Comparison of ENCODE assay signal across 8 cellular contexts in genomic region chr2:68653538-68653982, GRCh38. TPM values are rescaled to one million over a fixed set of nuclear protein-coding genes. Genes with fewer than 3 reads are reported as not detected.
DNase-seq lines count a peak whose midpoint lies in the region; ATAC-seq, FAIRE-seq and TF ChIP-seq lines count a peak whose summit lies in the region.

No MANE protein-coding gene starts in this region.

- no peaks in the 10 kb centered on the region for H3K36me3 Mint-ChIP-seq in activated naive CD4-positive, alpha-beta T cell treated with anti-CD3 and anti-CD28 coated beads, Interleukin-2, amount 50 U/mL, for 24 hours
- no peaks in the 10 kb centered on the region for H3K36me3 Mint-ChIP-seq in naive thymus-derived CD8-positive, alpha-beta T cell

- H3K9me3 Mint-ChIP-seq in activated naive CD4-positive, alpha-beta T cell treated with anti-CD3 and anti-CD28 coated beads, Interleukin-2, amount 50 U/mL, for 24 hours, result no peaks in the 10 kb centered on the region
- no peaks in the 10 kb centered on the region for H3K9me3 Mint-ChIP-seq in naive thymus-derived CD8-positive, alpha-beta T cell

- POLR2A ChIA-PET in naive thymus-derived CD8-positive, alpha-beta T cell (lab: Charles Lee), result no interaction called here

- TF ChIP-seq POLR2A in GM12891 (IDR thresholded peaks at IDR 0.05; ENCODE audit: low read depth, low read length), result no peak

- H3K27me3 Mint-ChIP-seq in activated naive CD4-positive, alpha-beta T cell treated with anti-CD3 and anti-CD28 coated beads, Interleukin-2, amount 50 U/mL, for 24 hours, result peaks cover 4% of the 10 kb centered on the region
- H3K27me3 Mint-ChIP-seq in naive thymus-derived CD8-positive, alpha-beta T cell, result peaks cover 0 to 34% (median 10%) of the 10 kb centered on the region in 5 donors

- peak; percentile 20 for DNase-seq in GM12891 (ENCODE audit: insufficient read length, low spot score)
- DNase-seq in NCI-H226, result peak; percentile 93
- DNase-seq in naive thymus-derived CD8-positive, alpha-beta T cell, result peak in 3 of 10 donors; percentile 10 to 11 (median 10)
- no peak for DNase-seq in DMS114 treated with DMSO at 0.1 percent for 48 hours (lab: John Stamatoyannopoulos, UW; ENCODE audit: unreplicated experiment)
- DNase-seq in retina, result no peak
- DNase-seq in NCI-H526 treated with DMSO at 0.1 percent for 48 hours (lab: John Stamatoyannopoulos, UW), result no peak

- peaks cover 28% of the 10 kb centered on the region for H3K4me1 Mint-ChIP-seq in activated naive CD4-positive, alpha-beta T cell treated with anti-CD3 and anti-CD28 coated beads, Interleukin-2, amount 50 U/mL, for 24 hours
- H3K4me1 Mint-ChIP-seq in naive thymus-derived CD8-positive, alpha-beta T cell, result peaks cover 11 to 38% (median 30%) of the 10 kb centered on the region in 4 donors

- peak; percentile 82 for ATAC-seq in GM21825 (IDR thresholded peaks at IDR 0.05; ENCODE audit: unreplicated experiment)
- ATAC-seq in naive thymus-derived CD8-positive, alpha-beta T cell, result peak; percentile 47 to 84

- H3K27ac Mint-ChIP-seq in activated naive CD4-positive, alpha-beta T cell treated with anti-CD3 and anti-CD28 coated beads, Interleukin-2, amount 50 U/mL, for 24 hours, result peak overlapping the region; percentile 36
- peak overlapping the region in 7 of 10 donors; percentile 3 to 61 (median 35) for H3K27ac Mint-ChIP-seq in naive thymus-derived CD8-positive, alpha-beta T cell

- peak overlapping the region; percentile 19 for H3K4me3 Mint-ChIP-seq in activated naive CD4-positive, alpha-beta T cell treated with anti-CD3 and anti-CD28 coated beads, Interleukin-2, amount 50 U/mL, for 24 hours
- peak overlapping the region in 7 of 10 donors; percentile 7 to 62 (median 23) for H3K4me3 Mint-ChIP-seq in naive thymus-derived CD8-positive, alpha-beta T cell

- FAIRE-seq in GM12891 (lab: Jason Lieb, UNC), result no peak

TF ChIP-seq in GM12891, 5 proteins besides CTCF, POLR2A, EP300 and RAD21:
- TF ChIP-seq POLR2AphosphoS5 (IDR thresholded peaks at IDR 0.05; ENCODE audit: low read depth, low read length), result no peak
- TF ChIP-seq PAX5 (IDR thresholded peaks at IDR 0.05; ENCODE audit: insufficient read depth, low read length, severe bottlenecking), result no peak
- no peak for TF ChIP-seq TAF1 (IDR thresholded peaks at IDR 0.05; ENCODE audit: low read depth, low read length)
- TF ChIP-seq SPI1 (IDR thresholded peaks at IDR 0.05; ENCODE audit: low read depth, low read length), result no peak
- TF ChIP-seq POU2F2 (IDR thresholded peaks at IDR 0.05; ENCODE audit: low read depth, low read length), result no peak

RNA-seq across cellular contexts. Expression of gene PROKR1, which starts 10.2 kb away (rescaled TPM):
- not detected for polyA plus RNA-seq in GM12891 (2012; ENCODE audit: low read depth, missing spikeins)
- not detected for total RNA-seq in naive thymus-derived CD8-positive, alpha-beta T cell
- not detected for polyA plus RNA-seq in naive thymus-derived CD8-positive, alpha-beta T cell

Comparison
In these comparisons a context has a peak if more than half of its experiments do, and no peak if none do; other contexts are left out.
1. DNase-seq: peak in GM12891 (single experiment) and NCI-H226 (single experiment); none in DMS114 treated with DMSO at 0.1 percent for 48 hours (single experiment), retina (single experiment) and NCI-H526 treated with DMSO at 0.1 percent for 48 hours (single experiment).